In the genomic region with DNA sequence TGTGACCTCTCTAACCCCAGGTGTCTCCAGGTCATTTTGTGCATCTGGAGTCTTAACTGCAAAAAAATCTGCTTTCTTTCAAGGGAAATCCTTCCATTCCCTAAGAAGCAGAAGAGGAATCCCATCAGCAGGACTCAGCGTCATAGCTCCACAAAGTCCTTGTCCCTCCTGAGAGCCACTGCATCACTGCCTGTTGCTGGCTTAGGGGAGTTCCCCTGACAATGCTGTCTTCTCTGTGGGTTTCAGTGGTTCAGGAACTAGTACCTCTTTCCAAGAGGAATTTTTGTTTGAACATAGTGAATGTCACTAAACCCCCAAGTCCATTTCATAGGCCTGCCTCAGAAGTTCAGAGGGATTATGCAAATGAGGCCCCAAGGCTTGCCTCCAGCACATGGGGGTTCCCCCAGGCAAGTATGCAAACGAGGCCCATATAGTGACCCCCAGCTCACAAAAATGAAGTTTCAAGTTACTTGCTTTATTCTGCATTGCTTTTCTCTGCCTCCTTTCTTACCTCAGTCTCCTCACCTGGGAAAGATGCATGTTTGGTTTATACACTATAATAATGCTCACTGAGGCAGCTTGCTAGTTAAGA, we compare ENCODE assay signal across 14 cellular contexts.
DNase-seq lines count a peak whose midpoint lies in the region; ATAC-seq lines count a peak whose summit lies in the region.
"Had no signal": no experiment of that assay in that cellular context is flagged by ENCODE, and none has a peak within 500 bp of the region (broad histone marks: within the 10 kb centered on the region; RNA-seq: fewer than 3 reads in every experiment).

No MANE protein-coding gene starts in this region.

- ATAC-seq in GM18499 (IDR thresholded peaks at IDR 0.05; ENCODE audit: insufficient read depth, unreplicated experiment) (peak; percentile 64), GM19397 (IDR thresholded peaks at IDR 0.05; ENCODE audit: unreplicated experiment) (peak; percentile 81), HG02642 (IDR thresholded peaks at IDR 0.05; ENCODE audit: poor library complexity, unreplicated experiment) (peak; percentile 85), HG03432 (IDR thresholded peaks at IDR 0.05; ENCODE audit: unreplicated experiment) (peak; percentile 88)
- ATAC-seq: natural killer cell treated with Interleukin-12 subunit alpha and Interleukin-12 subunit beta and Interleukin-15 and Interleukin-18, amount 100 ng/mL, for 72 hours had no signal

- no peak for DNase-seq in activated CD4-positive, alpha-beta T cell treated with anti-CD3 and anti-CD28 coated beads, Interleukin-2, amount 50 U/mL, for 4 hours
- no peak for DNase-seq in UCSD-AML1 (lab: John Stamatoyannopoulos, UW; ENCODE audit: unreplicated experiment)
- DNase-seq in NCI-H146 treated with DMSO at 0.1 percent for 48 hours (lab: John Stamatoyannopoulos, UW; ENCODE audit: unreplicated experiment), result no peak
- no peak for DNase-seq in HPDE6-E6E7 (ENCODE audit: extremely low spot score)
- DNase-seq: activated naive CD4-positive, alpha-beta T cell; CD8-positive, alpha-beta memory T cell; dorsolateral prefrontal cortex; IMR-90; NCI-H2171 treated with DMSO at 0.1 percent for 48 hours had no signal
